12 cellular contexts compared by ENCODE assay signal in the genomic region with DNA sequence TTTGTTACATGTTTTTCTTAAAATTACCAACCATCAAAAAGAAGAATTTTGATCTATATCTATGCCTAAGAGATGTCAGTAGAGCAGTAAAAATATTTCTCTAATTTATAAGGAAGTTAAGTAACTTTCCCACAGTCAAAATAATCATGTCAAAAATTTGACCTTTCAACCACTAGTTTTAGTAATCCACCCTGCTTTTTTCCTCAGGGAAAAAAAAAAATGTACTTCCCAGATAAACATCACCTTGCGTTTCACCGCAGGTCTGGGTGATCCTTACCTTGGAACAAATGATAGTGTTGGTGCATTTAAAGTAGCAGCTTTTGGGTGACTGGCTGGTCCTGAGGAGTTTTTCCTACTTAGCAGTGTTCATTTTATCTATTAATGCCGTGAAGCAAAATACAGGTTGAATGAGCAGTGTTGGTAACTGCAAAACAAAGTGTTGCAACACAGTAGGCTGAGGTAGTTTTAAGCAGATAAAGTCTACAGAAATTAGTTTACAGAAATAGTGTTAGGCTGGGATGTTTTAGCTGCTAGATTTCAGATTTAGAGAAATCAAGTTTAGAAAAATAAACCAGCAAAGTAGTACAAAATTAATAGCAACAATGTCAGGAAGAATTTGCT.
DNase-seq lines count a peak whose midpoint lies in the region; ATAC-seq, FAIRE-seq and TF ChIP-seq lines count a peak whose summit lies in the region.
"Had no signal": no experiment of that assay in that cellular context is flagged by ENCODE, and none has a peak within 500 bp of the region (broad histone marks: within the 10 kb centered on the region; RNA-seq: fewer than 3 reads in every experiment).

No MANE protein-coding gene starts in this region.

- H3K4me1 ChIP-seq in K562 (replicated peaks in 1 of 2; ENCODE audit: control insufficient read depth in 2 of 2, insufficient read depth in 2 of 2, low read length in 2 of 2): no peaks in the 10 kb centered on the region
- peaks cover 0 to 57% of the 10 kb centered on the region in 2 donors for H3K4me1 ChIP-seq in right atrium auricular region

- no peak overlapping the region for H2AFZ ChIP-seq in K562 (ENCODE audit: low read depth, low read length)

- TF ChIP-seq CTCF in CD14-positive monocyte (IDR thresholded peaks at IDR 0.05) (no peak), K562 (IDR thresholded peaks at IDR 0.05 in 2 of 3, conservative IDR thresholded peaks at IDR 0.05 in 1 of 3; ENCODE audit: insufficient read depth in 2 of 3, low read depth in 1 of 3, low read length in 3 of 3) (no peak), right atrium auricular region (IDR thresholded peaks at IDR 0.05) (no peak)

- 2% methylated on average over 3 of the region's 3 CpGs for WGBS in K562 (ENCODE audit: insufficient coverage, low coverage, missing lambda C conversion rate)

- H3K4me3 Mint-ChIP-seq in CD14-positive monocyte: no peak overlapping the region
- no peak overlapping the region for H3K4me3 Mint-ChIP-seq in activated T-cell treated with anti-CD3 and anti-CD28 coated beads, Interleukin-2, amount 50 U/mL, for 24 hours
- H3K4me3 Mint-ChIP-seq: activated CD8-positive, alpha-beta memory T cell treated with anti-CD3 and anti-CD28 coated beads, Interleukin-2, amount 10 ng/mL, durations not matched to agents 7 days and 5 days had no signal

- no peak overlapping the region for H3K4me3 ChIP-seq in K562
- H3K4me3 ChIP-seq in right atrium auricular region: no peak overlapping the region

- no peak for TF ChIP-seq POLR2A in K562 (conservative IDR thresholded peaks at IDR 0.05)

- DNase-seq in CD14-positive monocyte (ENCODE audit: low spot score): no peak
- DNase-seq in K562 (ENCODE audit: extremely low read depth in 1 of 4, low spot score in 3 of 4): no peak
- no peak for DNase-seq in right atrium auricular region (ENCODE audit: low spot score)
- no peak for DNase-seq in sciatic nerve (ENCODE audit: low spot score)
- DNase-seq in activated T-cell treated with anti-CD3 and anti-CD28 coated beads, Interleukin-2, amount 50 U/mL, for 24 hours: no peak
- no peak for DNase-seq in effector CD4-positive, alpha-beta T cell
- DNase-seq in activated naive CD4-positive, alpha-beta T cell treated with Interleukin-2 at 50 U/mL for 16 hours: no peak
- DNase-seq in HK-2 (ENCODE audit: unreplicated experiment): no peak
- DNase-seq: activated CD8-positive, alpha-beta memory T cell treated with anti-CD3 and anti-CD28 coated beads, Interleukin-2, amount 10 ng/mL, durations not matched to agents 7 days and 5 days; DND-41; NCI-H1417 had no signal

- no peak overlapping the region for H3K27ac ChIP-seq in K562 (ENCODE audit: extremely low read depth, low read depth, low read length)
- H3K27ac ChIP-seq in right atrium auricular region: peak overlapping the region; percentile 44 to 45

- H3K36me3 Mint-ChIP-seq in CD14-positive monocyte: peaks cover 19 to 36% of the 10 kb centered on the region in 2 donors
- H3K36me3 Mint-ChIP-seq in activated T-cell treated with anti-CD3 and anti-CD28 coated beads, Interleukin-2, amount 50 U/mL, for 24 hours (ENCODE audit: low read depth): no peaks in the 10 kb centered on the region
- H3K36me3 Mint-ChIP-seq: activated CD8-positive, alpha-beta memory T cell treated with anti-CD3 and anti-CD28 coated beads, Interleukin-2, amount 10 ng/mL, durations not matched to agents 7 days and 5 days had no signal

- peak overlapping the region in 6 of 7 donors; percentile 46 to 69 (median 64) for H3K27ac Mint-ChIP-seq in CD14-positive monocyte
- no peak overlapping the region for H3K27ac Mint-ChIP-seq in activated T-cell treated with anti-CD3 and anti-CD28 coated beads, Interleukin-2, amount 50 U/mL, for 24 hours
- H3K27ac Mint-ChIP-seq: activated CD8-positive, alpha-beta memory T cell treated with anti-CD3 and anti-CD28 coated beads, Interleukin-2, amount 10 ng/mL, durations not matched to agents 7 days and 5 days had no signal

- no peak for TF ChIP-seq EP300 in K562 (IDR thresholded peaks at IDR 0.05; ENCODE audit: low read length)

- H3K36me3 ChIP-seq in K562 (ENCODE audit: control insufficient read depth, insufficient read depth, low read length): no peaks in the 10 kb centered on the region
- no peaks in the 10 kb centered on the region for H3K36me3 ChIP-seq in right atrium auricular region

- no peak for TF ChIP-seq RAD21 in K562 (CRISPR knock-in tag; conservative IDR thresholded peaks at IDR 0.05 in 1 of 2, IDR thresholded peaks at IDR 0.05 in 1 of 2)

- BruUV-seq in K562 (replicated peaks; lab: Mats Ljungman, UMichigan): no TSS peak

- no peak for FAIRE-seq in K562 (lab: Jason Lieb, UNC)
- FAIRE-seq: TTC549 had no signal

- no peak for ATAC-seq in K562
- ATAC-seq in sciatic nerve: peak; percentile 72
- ATAC-seq: activated CD8-positive, alpha-beta memory T cell treated with anti-CD3 and anti-CD28 coated beads, Interleukin-2, amount 10 ng/mL, durations not matched to agents 7 days and 5 days had no signal

- H3K4me2 ChIP-seq in K562 (ENCODE audit: insufficient read depth, low read length): no peak overlapping the region

- no peaks in the 10 kb centered on the region for H3K9me1 ChIP-seq in K562 (ENCODE audit: control insufficient read depth, insufficient read depth, low read length)

- H4K20me1 ChIP-seq in K562 (replicated peaks; ENCODE audit: control insufficient read depth, insufficient read depth, low read length): no peaks in the 10 kb centered on the region

- in situ Hi-C loops in K562 (cut with MboI): no loop called here

- no peak overlapping the region for H3K9ac ChIP-seq in K562 (ENCODE audit: insufficient read depth in 1 of 2, low read depth in 2 of 2, low read length in 2 of 2)

- peaks cover 54% of the 10 kb centered on the region for H3K4me1 Mint-ChIP-seq in CD14-positive monocyte
- H3K4me1 Mint-ChIP-seq in activated T-cell treated with anti-CD3 and anti-CD28 coated beads, Interleukin-2, amount 50 U/mL, for 24 hours (ENCODE audit: low read depth): no peaks in the 10 kb centered on the region
- H3K4me1 Mint-ChIP-seq: activated CD8-positive, alpha-beta memory T cell treated with anti-CD3 and anti-CD28 coated beads, Interleukin-2, amount 10 ng/mL, durations not matched to agents 7 days and 5 days had no signal

- no peaks in the 10 kb centered on the region for H3K79me2 ChIP-seq in K562 (ENCODE audit: control insufficient read depth, insufficient read depth, low read length)

- H3K27me3 ChIP-seq in K562 (ENCODE audit: control insufficient read depth in 2 of 2, insufficient read depth in 2 of 2, low read length in 2 of 2) (peaks cover 2 to 16% of the 10 kb centered on the region in 2 experiments; a peak in 3 of 5 replicates), right atrium auricular region (no peaks in the 10 kb centered on the region)

- CTCF ChIA-PET in K562 (lab: Yijun Ruan, JAX; ENCODE audit: low intra/inter-chr PET ratio): no interaction called here

- POLR2A ChIA-PET in K562 (lab: Yijun Ruan, JAX): interaction anchor here (1.1 to 1.2 kb wide), 2 partner anchors 11 to 27 kb away, joined by 3 to 4 read pairs; no protein-coding TSS in a partner anchor

- no peaks in the 10 kb centered on the region for H3K27me3 Mint-ChIP-seq in CD14-positive monocyte (ENCODE audit: low read depth in 3 of 3)
- peaks cover 14% of the 10 kb centered on the region for H3K27me3 Mint-ChIP-seq in activated T-cell treated with anti-CD3 and anti-CD28 coated beads, Interleukin-2, amount 50 U/mL, for 24 hours

- no peaks in the 10 kb centered on the region for H3K9me3 Mint-ChIP-seq in CD14-positive monocyte
- H3K9me3 Mint-ChIP-seq in activated T-cell treated with anti-CD3 and anti-CD28 coated beads, Interleukin-2, amount 50 U/mL, for 24 hours: no peaks in the 10 kb centered on the region

- H3K9me3 ChIP-seq in K562 (replicated peaks; ENCODE audit: control insufficient read depth, insufficient read depth, low read depth, low read length) (no peaks in the 10 kb centered on the region), right atrium auricular region (no peaks in the 10 kb centered on the region)

- intact Hi-C loops in CD14-positive monocyte (cut with micrococcal nuclease): no loop called here
- intact Hi-C loops in K562 (cut with micrococcal nuclease): no loop called here
- intact Hi-C loops in sciatic nerve (cut with DNase I): no loop called here

TF ChIP-seq in K562, 482 proteins besides CTCF, POLR2A, EP300 and RAD21 (continues in another document):
- TF ChIP-seq, protein P1, sequence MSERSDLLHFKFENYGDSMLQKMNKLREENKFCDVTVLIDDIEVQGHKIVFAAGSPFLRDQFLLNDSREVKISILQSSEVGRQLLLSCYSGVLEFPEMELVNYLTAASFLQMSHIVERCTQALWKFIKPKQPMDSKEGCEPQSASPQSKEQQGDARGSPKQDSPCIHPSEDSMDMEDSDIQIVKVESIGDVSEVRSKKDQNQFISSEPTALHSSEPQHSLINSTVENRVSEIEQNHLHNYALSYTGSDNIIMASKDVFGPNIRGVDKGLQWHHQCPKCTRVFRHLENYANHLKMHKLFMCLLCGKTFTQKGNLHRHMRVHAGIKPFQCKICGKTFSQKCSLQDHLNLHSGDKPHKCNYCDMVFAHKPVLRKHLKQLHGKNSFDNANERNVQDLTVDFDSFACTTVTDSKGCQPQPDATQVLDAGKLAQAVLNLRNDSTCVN (CRISPR knock-in tag; IDR thresholded peaks at IDR 0.05): no peak
- TF ChIP-seq DMBX1 (CRISPR knock-in tag; IDR thresholded peaks at IDR 0.05; ENCODE audit: borderline replicate concordance): no peak
- no peak for TF ChIP-seq TGIF2 (CRISPR knock-in tag; IDR thresholded peaks at IDR 0.05)
- peak; percentile 62 for TF ChIP-seq CEBPB (tag; IDR thresholded peaks at IDR 0.05)
- no peak for TF ChIP-seq MYC (IDR thresholded peaks at IDR 0.05; ENCODE audit: low read depth, low read length)
- no peak for TF ChIP-seq MYC (CRISPR knock-in tag; IDR thresholded peaks at IDR 0.05; ENCODE audit: borderline replicate concordance, low read depth)
